ENCODE assay signal across 11 cellular contexts in genomic region chr4:168817418-168817817, GRCh38.
DNase-seq lines count a peak whose midpoint lies in the region; ATAC-seq, FAIRE-seq and TF ChIP-seq lines count a peak whose summit lies in the region.
"Had no signal": no experiment of that assay in that cellular context is flagged by ENCODE, and none has a peak within 500 bp of the region (broad histone marks: within the 10 kb centered on the region; RNA-seq: fewer than 3 reads in every experiment).

No MANE protein-coding gene starts in this region.

- DNase-seq in RPMI7951 (ENCODE audit: low read depth) (peak; percentile 32), fibroblast of lung (ENCODE audit: low read depth in 2 of 2) (peak in 1 of 2 donors; percentile 50), nucleus accumbens (lab: John Stamatoyannopoulos, UW) (no peak), pancreas (no peak)
- DNase-seq in stimulated activated effector memory CD8-positive, alpha-beta T cell treated with anti-CD3 and anti-CD28 coated beads, Interleukin-12 subunit alpha, Interleukin-12 subunit beta, amount 100 ng/mL, for 72 hours (ENCODE audit: low spot score in 2 of 2) = no peak
- DNase-seq: activated gamma-delta T cell had no signal

- intact Hi-C loops in pancreas (cut with DNase I) = no loop called here

- H3K4me1 Mint-ChIP-seq in stimulated activated effector memory CD8-positive, alpha-beta T cell treated with anti-CD3 and anti-CD28 coated beads, Interleukin-12 subunit alpha, Interleukin-12 subunit beta, amount 100 ng/mL, for 72 hours = no peaks in the 10 kb centered on the region

- no peak overlapping the region for H3K4me3 Mint-ChIP-seq in stimulated activated effector memory CD8-positive, alpha-beta T cell treated with anti-CD3 and anti-CD28 coated beads, Interleukin-12 subunit alpha, Interleukin-12 subunit beta, amount 100 ng/mL, for 72 hours
- H3K4me3 Mint-ChIP-seq: stimulated activated naive CD8-positive, alpha-beta T cell treated with anti-CD3 and anti-CD28 coated beads, Interleukin-15, Interleukin-2, amounts not matched to agents 100 ng/mL and 50 ng/mL, for 24 hours had no signal

- no peak for ATAC-seq in HG03571 (IDR thresholded peaks at IDR 0.05; ENCODE audit: unreplicated experiment)
- no peak for ATAC-seq in stimulated activated effector memory CD8-positive, alpha-beta T cell treated with anti-CD3 and anti-CD28 coated beads, Interleukin-12 subunit alpha, Interleukin-12 subunit beta, amount 100 ng/mL, for 72 hours
- no peak for ATAC-seq in pancreas

- 50% methylated on average over 2 of the region's 2 CpGs for WGBS in pancreas, 2 donors

- H3K36me3 Mint-ChIP-seq in stimulated activated effector memory CD8-positive, alpha-beta T cell treated with anti-CD3 and anti-CD28 coated beads, Interleukin-12 subunit alpha, Interleukin-12 subunit beta, amount 100 ng/mL, for 72 hours = no peaks in the 10 kb centered on the region

- TF ChIP-seq CTCF in fibroblast of lung (conservative IDR thresholded peaks at IDR 0.05 in 1 of 2, IDR thresholded peaks at IDR 0.05 in 1 of 2; ENCODE audit: low read depth in 1 of 2, low read length in 2 of 2) (no peak), parathyroid adenoma (IDR thresholded peaks at IDR 0.05) (no peak), pancreas (IDR thresholded peaks at IDR 0.05) (no peak)

- H2AFZ ChIP-seq in ACC112 (ENCODE audit: low read length, unreplicated experiment) (peak overlapping the region; percentile 59), fibroblast of lung (ENCODE audit: low read length) (peak overlapping the region; percentile 53), parathyroid adenoma (no peak overlapping the region)

- H3K27me3 ChIP-seq in ACC112 (ENCODE audit: insufficient read depth, low read length) = no peaks in the 10 kb centered on the region
- H3K27me3 ChIP-seq in fibroblast of lung (ENCODE audit: control insufficient read depth, insufficient read depth, low read length) = no peaks in the 10 kb centered on the region
- no peaks in the 10 kb centered on the region for H3K27me3 ChIP-seq in parathyroid adenoma (ENCODE audit: control insufficient read depth, insufficient read depth, low read length)
- no peaks in the 10 kb centered on the region for H3K27me3 ChIP-seq in pancreas

- H3K9me3 Mint-ChIP-seq in stimulated activated effector memory CD8-positive, alpha-beta T cell treated with anti-CD3 and anti-CD28 coated beads, Interleukin-12 subunit alpha, Interleukin-12 subunit beta, amount 100 ng/mL, for 72 hours = no peaks in the 10 kb centered on the region
- H3K9me3 Mint-ChIP-seq: activated CD4-positive, alpha-beta T cell treated with anti-CD3 and anti-CD28 coated beads, Interleukin-2, amount 10 ng/mL, durations not matched to agents 24 days and 14 days; stimulated activated naive CD8-positive, alpha-beta T cell treated with anti-CD3 and anti-CD28 coated beads, Interleukin-15, Interleukin-2, amounts not matched to agents 100 ng/mL and 50 ng/mL, for 24 hours had no signal

- FAIRE-seq in pancreas (lab: Jason Lieb, UNC) = no peak

- H3K36me3 ChIP-seq in ACC112 (ENCODE audit: insufficient read depth, low read length) (no peaks in the 10 kb centered on the region), fibroblast of lung (ENCODE audit: control insufficient read depth, insufficient read depth, low read length) (no peaks in the 10 kb centered on the region), parathyroid adenoma (ENCODE audit: control insufficient read depth, insufficient read depth, low read length) (no peaks in the 10 kb centered on the region), pancreas (no peaks in the 10 kb centered on the region)

- peaks cover 12% of the 10 kb centered on the region for H3K4me1 ChIP-seq in ACC112 (ENCODE audit: control insufficient read depth, insufficient read depth, low read length, unreplicated experiment)
- H3K4me1 ChIP-seq in fibroblast of lung (ENCODE audit: control insufficient read depth, extremely low read depth, insufficient read depth, low read length) = peaks cover 8% of the 10 kb centered on the region
- H3K4me1 ChIP-seq in parathyroid adenoma = peaks cover 8% of the 10 kb centered on the region
- H3K4me1 ChIP-seq in pancreas = peaks cover 5 to 8% (median 7%) of the 10 kb centered on the region in 3 donors

- H3K4me2 ChIP-seq in fibroblast of lung (ENCODE audit: extremely low read depth, insufficient read depth, low read length) (peak overlapping the region; percentile 76), parathyroid adenoma (ENCODE audit: low read length) (peak overlapping the region; percentile 52)

- no peaks in the 10 kb centered on the region for H4K20me1 ChIP-seq in fibroblast of lung (ENCODE audit: control insufficient read depth, extremely low read depth, insufficient read depth, low read length)

- no peaks in the 10 kb centered on the region for H3K79me2 ChIP-seq in ACC112 (ENCODE audit: control insufficient read depth, insufficient read depth, low read length, unreplicated experiment)
- no peaks in the 10 kb centered on the region for H3K79me2 ChIP-seq in fibroblast of lung (ENCODE audit: control insufficient read depth, insufficient read depth, low read length)
- no peaks in the 10 kb centered on the region for H3K79me2 ChIP-seq in parathyroid adenoma

- H3K9ac ChIP-seq in fibroblast of lung (ENCODE audit: insufficient read depth, low read length) = no peak overlapping the region
- H3K9ac ChIP-seq in parathyroid adenoma = no peak overlapping the region

- 0 out of 2 replicates have a peak overlapping the region, but pooled peaks have one; percentile 0 for H3K27ac ChIP-seq in ACC112 (ENCODE audit: low read depth, low read length)
- H3K27ac ChIP-seq in fibroblast of lung (ENCODE audit: insufficient read depth, low read length) = no peak overlapping the region
- no peak overlapping the region for H3K27ac ChIP-seq in parathyroid adenoma
- peak overlapping the region in 1 of 4 donors; percentile 9 for H3K27ac ChIP-seq in pancreas

- no peaks in the 10 kb centered on the region for H3K9me3 ChIP-seq in fibroblast of lung (ENCODE audit: control insufficient read depth, insufficient read depth, low read depth, low read length)
- no peaks in the 10 kb centered on the region for H3K9me3 ChIP-seq in parathyroid adenoma (ENCODE audit: control insufficient read depth, low read length)
- H3K9me3 ChIP-seq in pancreas = no peaks in the 10 kb centered on the region

- H3K27ac Mint-ChIP-seq in stimulated activated effector memory CD8-positive, alpha-beta T cell treated with anti-CD3 and anti-CD28 coated beads, Interleukin-12 subunit alpha, Interleukin-12 subunit beta, amount 100 ng/mL, for 72 hours = no peak overlapping the region
- H3K27ac Mint-ChIP-seq: activated CD4-positive, alpha-beta T cell treated with anti-CD3 and anti-CD28 coated beads, Interleukin-2, amount 10 ng/mL, durations not matched to agents 24 days and 14 days; stimulated activated naive CD8-positive, alpha-beta T cell treated with anti-CD3 and anti-CD28 coated beads, Interleukin-15, Interleukin-2, amounts not matched to agents 100 ng/mL and 50 ng/mL, for 24 hours had no signal

- peak overlapping the region; percentile 10; the same call in 1 of the 2 replicates for H3K4me3 ChIP-seq in ACC112 (ENCODE audit: low read depth, low read length)
- H3K4me3 ChIP-seq in fibroblast of lung (replicated peaks in 1 of 4; ENCODE audit: control extremely low read depth in 1 of 4, insufficient read depth in 1 of 4, low read depth in 3 of 4, low read length in 4 of 4) = peak overlapping the region in 2 of 4 experiments; percentile 7 to 58
- H3K4me3 ChIP-seq in parathyroid adenoma (ENCODE audit: low read depth, low read length) = no peak overlapping the region
- no peak overlapping the region for H3K4me3 ChIP-seq in pancreas
